ENCODE assay signal across 8 cellular contexts in the genomic region with DNA sequence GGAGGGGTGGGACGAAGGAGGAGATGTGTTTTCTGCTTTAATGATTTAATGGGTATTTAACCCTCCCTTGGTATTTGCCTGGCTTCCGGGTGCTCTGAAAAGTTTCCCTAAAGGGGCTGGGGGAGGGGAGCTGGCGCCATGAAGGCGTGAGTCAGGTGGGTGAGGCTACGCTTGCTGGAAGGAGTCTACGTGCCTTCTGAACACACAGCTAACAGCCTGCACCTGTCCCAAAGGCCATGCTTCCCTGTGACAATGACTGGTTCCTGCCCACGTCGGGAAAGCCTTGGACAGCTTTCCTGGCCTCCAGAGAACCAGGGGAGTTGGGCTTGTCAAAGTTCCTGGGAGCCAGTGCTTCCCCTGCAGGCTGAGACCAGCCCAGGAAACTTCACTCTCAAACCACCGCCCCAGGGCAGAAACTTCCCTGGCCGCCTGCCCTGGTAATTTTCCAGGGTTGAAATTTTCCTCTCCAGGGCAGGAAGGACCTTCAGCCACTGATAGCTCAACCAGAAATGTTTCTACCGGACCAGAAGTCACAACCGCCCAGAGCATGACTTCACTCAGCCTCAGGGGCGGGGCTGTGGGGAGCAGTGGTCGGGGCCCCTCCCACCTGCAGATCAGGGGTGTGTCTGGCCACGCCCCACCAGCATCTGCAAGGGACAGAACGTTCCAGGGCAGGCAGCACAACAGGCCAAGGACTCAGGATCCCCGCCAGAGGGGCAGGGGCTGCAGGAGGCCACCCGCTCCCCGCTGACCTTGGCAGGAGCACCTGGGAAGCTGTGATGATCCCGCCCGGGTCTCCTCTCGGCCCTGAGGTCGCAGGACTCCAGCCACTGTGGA. TPM values are rescaled to one million over a fixed set of nuclear protein-coding genes. Genes with fewer than 3 reads are reported as not detected.
A peak's percentile ranks its signal among the peaks of the same experiment; 100 is the strongest.
DNase-seq lines count a peak whose midpoint lies in the region; ATAC-seq and TF ChIP-seq lines count a peak whose summit lies in the region.

No MANE protein-coding gene starts in this region.

- H3K9ac ChIP-seq in parathyroid adenoma: no peak overlapping the region

- H3K4me3 Mint-ChIP-seq in type B pancreatic cell: peak overlapping the region; percentile 51

- H3K79me2 ChIP-seq in parathyroid adenoma: no peaks in the 10 kb centered on the region

- H3K27ac ChIP-seq in RWPE2 (ENCODE audit: poor library complexity, severe bottlenecking) (peak overlapping the region; percentile 97), parathyroid adenoma (peak overlapping the region; percentile 99)

- DNase-seq in COR-L47 (lab: John Stamatoyannopoulos, UW) (peak; percentile 57), RWPE2 (ENCODE audit: low spot score) (peak; percentile 100), foreskin melanocyte (peak; percentile 63), type B pancreatic cell (ENCODE audit: extremely low spot score, unreplicated experiment) (no peak)
- DNase-seq in activated effector memory CD4-positive, alpha-beta T cell treated with anti-CD3 and anti-CD28 coated beads, Interleukin-2, amount 50 U/mL, for 16 hours: peak; percentile 94

- H3K27me3 ChIP-seq in RWPE2 (ENCODE audit: insufficient read depth, poor library complexity, severe bottlenecking) (no peaks in the 10 kb centered on the region), parathyroid adenoma (ENCODE audit: control insufficient read depth, insufficient read depth, low read length) (no peaks in the 10 kb centered on the region)

- peaks cover 2% of the 10 kb centered on the region for H3K27me3 Mint-ChIP-seq in type B pancreatic cell

- no peak for TF ChIP-seq CTCF in RWPE2 (IDR thresholded peaks at IDR 0.05; ENCODE audit: poor library complexity, severe bottlenecking)
- no peak for TF ChIP-seq CTCF in parathyroid adenoma (IDR thresholded peaks at IDR 0.05)
- no peak for TF ChIP-seq CTCF in type B pancreatic cell (conservative IDR thresholded peaks at IDR 0.05)

- H3K9me3 ChIP-seq in RWPE2 (ENCODE audit: severe bottlenecking): no peaks in the 10 kb centered on the region
- H3K9me3 ChIP-seq in parathyroid adenoma (ENCODE audit: control insufficient read depth, low read length): no peaks in the 10 kb centered on the region

- peaks cover 20% of the 10 kb centered on the region for H3K4me1 Mint-ChIP-seq in type B pancreatic cell (ENCODE audit: unreplicated experiment)

- peak overlapping the region; percentile 60 for H2AFZ ChIP-seq in parathyroid adenoma

- H3K36me3 ChIP-seq in RWPE2 (ENCODE audit: low read depth) (no peaks in the 10 kb centered on the region), parathyroid adenoma (ENCODE audit: control insufficient read depth, insufficient read depth, low read length) (no peaks in the 10 kb centered on the region)

- no peaks in the 10 kb centered on the region for H3K36me3 Mint-ChIP-seq in type B pancreatic cell

- ATAC-seq in GM19452 (IDR thresholded peaks at IDR 0.05; ENCODE audit: unreplicated experiment) (peak; percentile 79), HG03558 (IDR thresholded peaks at IDR 0.05; ENCODE audit: extremely low read depth, unreplicated experiment) (peak; percentile 60), RWPE2 (ENCODE audit: low read depth) (peak; percentile 86)

- H3K27ac Mint-ChIP-seq in type B pancreatic cell: peak overlapping the region; percentile 94

- H3K4me3 ChIP-seq in RWPE2 (ENCODE audit: severe bottlenecking): no peak overlapping the region
- peak overlapping the region; percentile 24 for H3K4me3 ChIP-seq in parathyroid adenoma (ENCODE audit: low read depth, low read length)

- H3K4me2 ChIP-seq in parathyroid adenoma (ENCODE audit: low read length): peak overlapping the region; percentile 69

- H3K4me1 ChIP-seq in RWPE2 (ENCODE audit: insufficient read depth, poor library complexity, severe bottlenecking) (peaks cover 24% of the 10 kb centered on the region), parathyroid adenoma (peaks cover 55% of the 10 kb centered on the region)

- H3K9me3 Mint-ChIP-seq in type B pancreatic cell: no peaks in the 10 kb centered on the region

RNA-seq across cellular contexts. Expression of gene SLCO4A1, which starts 18.6 kb away (rescaled TPM):
- 2.6 and 5.3 TPM in 2 replicates for total RNA-seq in type B pancreatic cell (ENCODE audit: low replicate concordance)
